Comparison of ENCODE assay signal across 8 cellular contexts in the genomic region with DNA sequence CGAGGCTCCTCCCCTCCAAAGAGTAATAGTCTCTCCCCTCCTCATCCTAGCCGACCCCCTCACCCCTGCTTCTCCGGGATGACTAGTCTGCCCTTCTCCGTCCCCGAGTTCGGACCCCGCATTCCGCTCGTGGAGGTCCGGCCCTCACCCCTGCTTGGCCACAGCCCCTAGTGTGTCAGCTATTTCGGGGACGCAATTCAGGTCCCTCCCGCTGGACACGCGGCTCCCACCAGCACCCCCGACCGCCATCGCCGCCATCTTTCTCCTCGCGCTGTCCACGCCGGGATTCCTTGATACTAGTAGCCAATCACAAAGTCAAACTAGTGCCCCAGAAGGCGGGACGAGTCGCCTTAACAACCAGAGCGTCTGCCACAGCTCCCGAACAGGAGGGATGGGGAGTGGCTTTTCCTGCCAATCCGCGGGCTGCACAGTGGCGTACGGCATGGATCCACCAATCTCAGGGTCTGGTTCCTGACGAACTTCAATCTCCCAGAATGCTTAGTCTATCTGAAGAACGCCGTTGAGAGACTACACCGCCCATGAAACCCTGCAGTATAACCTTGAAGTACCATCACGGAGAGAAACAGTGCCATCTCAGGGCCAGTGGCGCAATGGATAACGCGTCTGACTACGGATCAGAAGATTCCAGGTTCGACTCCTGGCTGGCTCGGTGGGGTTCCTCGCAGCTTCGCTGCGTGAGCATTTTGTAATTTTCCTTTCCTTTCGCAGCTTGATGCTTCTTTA. TPM values are rescaled to one million over a fixed set of nuclear protein-coding genes. Genes with fewer than 3 reads are reported as not detected.
DNase-seq lines count a peak whose midpoint lies in the region; ATAC-seq, FAIRE-seq and TF ChIP-seq lines count a peak whose summit lies in the region.

Gene PRMT5, minus strand, starts transcription at position 273 of the 744 bp plus-strand sequence. Its CDS starts 15 bp downstream, at position 258.

- WGBS in pancreas, 2 donors = 0% methylated on average over 47 of the region's 47 CpGs

- H3K27ac ChIP-seq in pancreas = peak within 1 kb of the TSS; percentile 57 to 91 (median 73)
- H3K27ac ChIP-seq in tibial artery = peak within 1 kb of the TSS; percentile 93 to 95

- no peaks in the 10 kb centered on the region for H3K9me3 ChIP-seq in adipocyte (ENCODE audit: control insufficient read depth, low read length)
- no peaks in the 10 kb centered on the region for H3K9me3 ChIP-seq in pancreas
- H3K9me3 ChIP-seq in tibial artery = no peaks in the 10 kb centered on the region

- H3K27me3 ChIP-seq in adipocyte (replicated peaks; ENCODE audit: control insufficient read depth, insufficient read depth, low read length) (no peaks in the 10 kb centered on the region), pancreas (no peaks in the 10 kb centered on the region), tibial artery (no peaks in the 10 kb centered on the region)

- FAIRE-seq in GM12891 (lab: Jason Lieb, UNC) (peak; percentile 95), pancreas (lab: Jason Lieb, UNC) (peak; percentile 86)

- DNase-seq in GM12891 (ENCODE audit: insufficient read length, low spot score) = peak; percentile 80
- DNase-seq in NCI-H1417 treated with DMSO at 0.1 percent for 48 hours (lab: John Stamatoyannopoulos, UW) = peak; percentile 97
- DNase-seq in SW 1271 (lab: John Stamatoyannopoulos, UW) = peak; percentile 97 to 100
- peak; percentile 100 for DNase-seq in adipocyte (ENCODE audit: low read depth)
- DNase-seq in Right ventricle myocardium superior = peak; percentile 99
- DNase-seq in pancreas = peak; percentile 90 to 99 (median 99)
- peak; percentile 100 for DNase-seq in tibial artery

- peak; percentile 89 for TF ChIP-seq POLR2A in GM12891 (IDR thresholded peaks at IDR 0.05; ENCODE audit: low read depth, low read length)

- H3K4me3 ChIP-seq in adipocyte (ENCODE audit: low read length) (peak within 1 kb of the TSS; percentile 99), pancreas (peak within 1 kb of the TSS; percentile 49 to 70 (median 60)), tibial artery (peak within 1 kb of the TSS; percentile 86 to 92)

- peaks cover 22% of the 10 kb centered on the region for H3K36me3 ChIP-seq in adipocyte (ENCODE audit: control insufficient read depth, insufficient read depth, low read length, severe bottlenecking)
- peaks cover under 1 to 9% (median 4%) of the 10 kb centered on the region in 3 donors for H3K36me3 ChIP-seq in pancreas
- peaks cover 13 to 23% (median 15%) of the 10 kb centered on the region in 3 donors for H3K36me3 ChIP-seq in tibial artery

- peaks cover 14% of the 10 kb centered on the region for H3K4me1 ChIP-seq in adipocyte (ENCODE audit: control insufficient read depth, insufficient read depth, low read length)
- H3K4me1 ChIP-seq in pancreas = peaks cover 0 to 15% (median 3%) of the 10 kb centered on the region in 3 donors
- peaks cover 0 to 22% (median 15%) of the 10 kb centered on the region in 4 donors for H3K4me1 ChIP-seq in tibial artery

- TF ChIP-seq CTCF in pancreas (IDR thresholded peaks at IDR 0.05) = no peak
- TF ChIP-seq CTCF in tibial artery (IDR thresholded peaks at IDR 0.05) = no peak

- peak within 1 kb of the TSS; percentile 96 for H3K9ac ChIP-seq in adipocyte (ENCODE audit: low read length)

- intact Hi-C loops in Right ventricle myocardium superior (cut with DNase I) = no loop called here
- intact Hi-C loops in pancreas (cut with DNase I) = no loop called here
- intact Hi-C loops in tibial artery (cut with DNase I; ENCODE audit: low total_unique reads) = no loop called here

- ATAC-seq in HG02798 (IDR thresholded peaks at IDR 0.05; ENCODE audit: poor library complexity, unreplicated experiment) (peak; percentile 92), Right ventricle myocardium superior (ENCODE audit: poor library complexity) (peak; percentile 96), pancreas (peak; percentile 92 to 97 (median 93))

TF ChIP-seq in GM12891, 5 proteins besides CTCF, POLR2A, EP300 and RAD21:
- no peak for TF ChIP-seq SPI1 (IDR thresholded peaks at IDR 0.05; ENCODE audit: low read depth, low read length)
- peak; percentile 92 for TF ChIP-seq TAF1 (IDR thresholded peaks at IDR 0.05; ENCODE audit: low read depth, low read length)
- peak; percentile 62; the same call in 1 of the 2 replicates for TF ChIP-seq POU2F2 (IDR thresholded peaks at IDR 0.05; ENCODE audit: low read depth, low read length)
- peak; percentile 91 for TF ChIP-seq POLR2AphosphoS5 (IDR thresholded peaks at IDR 0.05; ENCODE audit: low read depth, low read length)
- TF ChIP-seq PAX5 (IDR thresholded peaks at IDR 0.05; ENCODE audit: insufficient read depth, low read length, severe bottlenecking) = peak; percentile 6

RNA-seq across cellular contexts. Expression of gene PRMT5, which starts in this region (rescaled TPM):
- polyA plus RNA-seq in GM12891 (2012; ENCODE audit: low read depth, missing spikeins) = 67.7 TPM
- total RNA-seq in Right ventricle myocardium superior = 50.2 TPM
- 10 to 100 TPM; 16.3 to 31.8 (median 29.2) TPM for total RNA-seq in pancreas
- 10 to 100 TPM; 15.6 to 27.5 TPM for polyA plus RNA-seq in pancreas

Comparison
In these comparisons a context has a peak if more than half of its experiments do, and no peak if none do; other contexts are left out.
1. Peak in every context shown above with its lines: DNase-seq, ATAC-seq, H3K4me3 ChIP-seq and H3K27ac ChIP-seq.